ENCODE assay signal across 11 cellular contexts in the genomic region with DNA sequence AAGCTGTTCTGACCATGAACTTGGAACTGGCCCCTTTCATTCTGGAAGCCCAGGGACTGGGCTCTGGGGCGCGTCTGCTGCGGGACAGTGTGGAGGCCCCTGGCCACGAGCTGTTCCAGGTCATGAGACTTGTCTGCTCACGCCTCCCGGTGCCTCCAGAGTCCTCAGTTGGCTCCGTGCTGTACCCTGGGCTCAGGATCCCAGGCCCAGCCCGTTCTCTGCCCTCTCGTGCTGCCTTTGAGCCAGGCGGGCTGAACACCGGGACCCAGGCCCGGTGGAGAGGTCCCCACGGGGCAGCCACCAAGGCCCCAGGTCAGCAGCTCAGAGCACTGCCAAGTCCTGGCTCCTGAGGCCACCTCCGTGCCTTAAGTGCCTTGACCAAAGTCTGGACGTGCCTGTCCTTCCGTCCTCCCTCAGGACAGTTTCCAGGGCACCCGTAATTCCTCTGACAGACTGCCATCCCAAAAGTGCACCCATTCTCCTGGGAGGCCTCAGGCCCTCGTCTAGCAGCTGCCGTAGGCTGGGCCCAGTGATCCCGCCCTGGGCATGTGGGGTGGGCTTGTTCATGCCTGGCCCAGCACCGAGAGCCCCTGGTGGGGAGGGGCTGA. TPM values are rescaled to one million over a fixed set of nuclear protein-coding genes. Genes with fewer than 3 reads are reported as not detected.
A peak's percentile ranks its signal among the peaks of the same experiment; 100 is the strongest.
DNase-seq lines count a peak whose midpoint lies in the region; TF ChIP-seq lines count a peak whose summit lies in the region.
"Had no signal": no experiment of that assay in that cellular context is flagged by ENCODE, and none has a peak within 500 bp of the region (broad histone marks: within the 10 kb centered on the region; RNA-seq: fewer than 3 reads in every experiment).

No MANE protein-coding gene starts in this region.

- TF ChIP-seq CTCF in Calu3 (IDR thresholded peaks at IDR 0.05; ENCODE audit: unreplicated experiment) (no peak), ascending aorta (IDR thresholded peaks at IDR 0.05) (no peak), stomach (IDR thresholded peaks at IDR 0.05) (no peak)

- peaks cover 34% of the 10 kb centered on the region for H3K4me1 Mint-ChIP-seq in Calu3 (ENCODE audit: low read depth, unreplicated experiment)
- H3K4me1 Mint-ChIP-seq: B cell, GM23338 had no signal

- no peaks in the 10 kb centered on the region for H3K9me3 Mint-ChIP-seq in Calu3 (ENCODE audit: low read depth, unreplicated experiment)
- H3K9me3 Mint-ChIP-seq: GM23338 had no signal

- DNase-seq in Calu3 (no peak), ascending aorta (ENCODE audit: low spot score in 2 of 2) (no peak), stomach (no peak), SIG-M5 (lab: John Stamatoyannopoulos, UW) (no peak), germinal center (ENCODE audit: low spot score) (no peak), NCI-H187 treated with DMSO at 0.1 percent for 48 hours (lab: John Stamatoyannopoulos, UW) (no peak)
- DNase-seq in activated CD4-positive, alpha-beta T cell treated with anti-CD3 and anti-CD28 coated beads, Interleukin-2, amount 50 U/mL, for 4 hours: no peak
- DNase-seq: activated CD4-positive, alpha-beta T cell treated with anti-CD3 and anti-CD28 coated beads for 1 hour had no signal

- H3K36me3 Mint-ChIP-seq in Calu3 (ENCODE audit: insufficient read depth, unreplicated experiment): peaks cover 91% of the 10 kb centered on the region

- H3K36me3 ChIP-seq in ascending aorta: peaks cover 16 to 39% of the 10 kb centered on the region in 2 donors
- peaks cover 38 to 53% (median 48%) of the 10 kb centered on the region in 4 donors for H3K36me3 ChIP-seq in stomach

- H3K27ac ChIP-seq in ascending aorta: peak overlapping the region; percentile 72 to 94
- H3K27ac ChIP-seq in layer of hippocampus (ENCODE audit: low read depth, low read length): peak overlapping the region; percentile 57
- H3K27ac ChIP-seq in stomach: peak overlapping the region; percentile 39 to 91 (median 86)

- no peak for TF ChIP-seq EP300 in stomach (IDR thresholded peaks at IDR 0.05)

- WGBS in stomach, 5 donors: 41 to 62% (median 59%) methylated on average over 10 to 21 of the region's 21 CpGs

- intact Hi-C loops in Calu3 (cut with micrococcal nuclease; ENCODE audit: unreplicated experiment) (no loop called here), ascending aorta (cut with DNase I) (loop anchor here (2.0 to 10.0 kb wide), 2 partner anchors 37 to 799 kb away; no protein-coding TSS in a partner anchor), stomach (cut with DNase I; ENCODE audit: low total_unique reads) (no loop called here)

- TF ChIP-seq POLR2A in stomach (IDR thresholded peaks at IDR 0.05): no peak

- no TSS peak for BruUV-seq in Calu3 (replicated peaks; lab: Mats Ljungman, UMichigan)

- H3K27me3 ChIP-seq in ascending aorta (no peaks in the 10 kb centered on the region), layer of hippocampus (ENCODE audit: control insufficient read depth, insufficient read depth, low read length) (no peaks in the 10 kb centered on the region), stomach (no peaks in the 10 kb centered on the region)

- H3K4me1 ChIP-seq in ascending aorta (peaks cover 23 to 52% of the 10 kb centered on the region in 2 donors), stomach (peaks cover 68 to 82% (median 76%) of the 10 kb centered on the region in 4 donors)

- CTCF ChIA-PET in Calu3 (lab: Charles Lee): interaction anchor here (3.8 kb wide), 1 partner anchor 107 kb away, joined by 77 read pairs; no protein-coding TSS in a partner anchor

- H3K4me3 Mint-ChIP-seq in Calu3 (ENCODE audit: low read depth, unreplicated experiment): no peak overlapping the region
- H3K4me3 Mint-ChIP-seq: B cell, GM23338 had no signal

- H3K4me3 ChIP-seq in ascending aorta (no peak overlapping the region), stomach (no peak overlapping the region)
- H3K4me3 ChIP-seq: GM23338 had no signal

- peak overlapping the region; percentile 85 for H3K27ac Mint-ChIP-seq in Calu3 (ENCODE audit: unreplicated experiment)
- H3K27ac Mint-ChIP-seq: B cell, GM23338 had no signal

- no peaks in the 10 kb centered on the region for H3K9me3 ChIP-seq in ascending aorta
- H3K9me3 ChIP-seq in stomach: no peaks in the 10 kb centered on the region

- no peaks in the 10 kb centered on the region for H3K27me3 Mint-ChIP-seq in Calu3 (ENCODE audit: unreplicated experiment)
- H3K27me3 Mint-ChIP-seq: B cell had no signal

RNA-seq across cellular contexts. Expression of a gene that starts 36.3 kb away (rescaled TPM):
- 22.7 and 31.5 TPM in 2 replicates for total RNA-seq in Calu3 (2022)
- 20.1 TPM for total RNA-seq in ascending aorta
- total RNA-seq in stomach: 10 to 100 TPM in 4 of 5 donors, 1 to 10 TPM in 1; 8.2 to 28.8 (median 19.4) TPM
- 1 to 10 TPM; 3.4 to 8.6 (median 5.3) TPM for polyA plus RNA-seq in stomach
